11 cellular contexts compared by ENCODE assay signal in genomic region chrX:13123247-13123856, GRCh38.
A peak's percentile ranks its signal among the peaks of the same experiment; 100 is the strongest.
DNase-seq lines count a peak whose midpoint lies in the region; ATAC-seq and TF ChIP-seq lines count a peak whose summit lies in the region.
"Had no signal": no experiment of that assay in that cellular context is flagged by ENCODE, and none has a peak within 500 bp of the region (broad histone marks: within the 10 kb centered on the region; RNA-seq: fewer than 3 reads in every experiment).

No MANE protein-coding gene starts in this region.

- peak; percentile 17 for ATAC-seq in HG03066 (IDR thresholded peaks at IDR 0.05; ENCODE audit: low read depth, unreplicated experiment)
- ATAC-seq in naive thymus-derived CD4-positive, alpha-beta T cell = no peak
- no peak for ATAC-seq in aorta (ENCODE audit: low FRiP score)

- peak overlapping the region; percentile 30 for H3K9ac ChIP-seq in adipocyte (ENCODE audit: low read length)

- peak overlapping the region; percentile 53; the same call in 1 of the 2 replicates for H3K4me3 ChIP-seq in ACC112 (ENCODE audit: low read depth, low read length)
- H3K4me3 ChIP-seq in adipocyte (ENCODE audit: low read length) = no peak overlapping the region
- H3K4me3 ChIP-seq in naive thymus-derived CD4-positive, alpha-beta T cell (ENCODE audit: low read length) = peak overlapping the region; percentile 29
- no peak overlapping the region for H3K4me3 ChIP-seq in aorta (ENCODE audit: low read length in 2 of 2)

- POLR2A ChIA-PET in naive thymus-derived CD4-positive, alpha-beta T cell (lab: Charles Lee) = interaction anchor here (0.8 to 1.6 kb wide), 10 partner anchors 8 to 364 kb away, joined by 3 to 6 read pairs (median 3); no protein-coding TSS in a partner anchor

- H3K79me2 ChIP-seq in ACC112 (ENCODE audit: control insufficient read depth, insufficient read depth, low read length, unreplicated experiment) = no peaks in the 10 kb centered on the region

- H3K27me3 Mint-ChIP-seq in naive thymus-derived CD4-positive, alpha-beta T cell = no peaks in the 10 kb centered on the region

- H3K4me1 ChIP-seq in ACC112 (ENCODE audit: control insufficient read depth, insufficient read depth, low read length, unreplicated experiment) (peaks cover 89% of the 10 kb centered on the region), adipocyte (ENCODE audit: control insufficient read depth, insufficient read depth, low read length) (peaks cover 71% of the 10 kb centered on the region), aorta (ENCODE audit: control insufficient read depth in 1 of 2, insufficient read depth in 2 of 2, low read length in 2 of 2) (peaks cover 0 to 3% of the 10 kb centered on the region in 2 donors)
- peaks cover 19 to 25% of the 10 kb centered on the region in 2 donors for H3K4me1 ChIP-seq in naive thymus-derived CD4-positive, alpha-beta T cell (ENCODE audit: control insufficient read depth in 2 of 2, insufficient read depth in 2 of 2, low read length in 2 of 2)

- peak overlapping the region; percentile 39 to 76 (median 68) for H3K4me3 Mint-ChIP-seq in naive thymus-derived CD4-positive, alpha-beta T cell

- intact Hi-C loops in naive thymus-derived CD4-positive, alpha-beta T cell (cut with micrococcal nuclease) = loop anchor here (2.0 to 10.0 kb wide), 2 partner anchors 27 to 131 kb away; no protein-coding TSS in a partner anchor
- intact Hi-C loops in aorta (cut with DNase I) = loop anchor here in 1 of 2 donors (10.0 kb wide), 1 partner anchor 361 kb away; no protein-coding TSS in a partner anchor

- no peak for DNase-seq in adipocyte (ENCODE audit: low read depth)
- DNase-seq in naive thymus-derived CD4-positive, alpha-beta T cell = no peak
- DNase-seq in mesenteric fat pad (ENCODE audit: low spot score) = no peak
- DNase-seq in DMS 273 treated with DMSO at 0.1 percent for 48 hours (lab: John Stamatoyannopoulos, UW) = no peak
- no peak for DNase-seq in GM13977 (ENCODE audit: low spot score)
- DNase-seq in aorta = no peak
- DNase-seq: activated gamma-delta T cell treated with Interleukin-2 at 50 U/mL for 16 hours; effector CD4-positive, alpha-beta T cell; NCI-H1105 treated with DMSO at 0.1 percent for 48 hours had no signal

- peak overlapping the region; percentile 84 to 95 (median 91) for H3K27ac Mint-ChIP-seq in naive thymus-derived CD4-positive, alpha-beta T cell

- H3K36me3 Mint-ChIP-seq in naive thymus-derived CD4-positive, alpha-beta T cell = peaks cover 0 to 15% (median 0%) of the 10 kb centered on the region in 5 donors

- H3K9me3 Mint-ChIP-seq in naive thymus-derived CD4-positive, alpha-beta T cell = peaks cover 0 to 11% (median 0%) of the 10 kb centered on the region in 11 donors

- CTCF ChIA-PET in naive thymus-derived CD4-positive, alpha-beta T cell (lab: Charles Lee) = interaction anchor here (1.0 kb wide), 1 partner anchor 174 kb away, joined by 3 read pairs; no protein-coding TSS in a partner anchor

- H3K27ac ChIP-seq in ACC112 (ENCODE audit: low read depth, low read length) (peak overlapping the region; percentile 97), aorta (ENCODE audit: low read depth in 1 of 2, low read length in 2 of 2) (peak overlapping the region in 1 of 2 donors; percentile 75)
- peak overlapping the region; percentile 52 for H3K27ac ChIP-seq in naive thymus-derived CD4-positive, alpha-beta T cell (ENCODE audit: low read depth, low read length)

- H2AFZ ChIP-seq in ACC112 (ENCODE audit: low read length, unreplicated experiment) = peak overlapping the region; percentile 81

- in situ Hi-C loops in GM13977 (cut with MboI; ENCODE audit: low pct_unique_long_range_greater_than_20kb, low sequenced_read_pairs, unreplicated experiment) = no loop called here

- H3K4me1 Mint-ChIP-seq in naive thymus-derived CD4-positive, alpha-beta T cell = peaks cover 5 to 63% (median 46%) of the 10 kb centered on the region in 7 donors

- H3K9me3 ChIP-seq in adipocyte (ENCODE audit: control insufficient read depth, low read length) (no peaks in the 10 kb centered on the region), aorta (ENCODE audit: control insufficient read depth, low read length) (no peaks in the 10 kb centered on the region)
- H3K9me3 ChIP-seq in naive thymus-derived CD4-positive, alpha-beta T cell (ENCODE audit: control insufficient read depth in 2 of 3, low read length in 3 of 3) = no peaks in the 10 kb centered on the region

- no peaks in the 10 kb centered on the region for H3K27me3 ChIP-seq in ACC112 (ENCODE audit: insufficient read depth, low read length)
- no peaks in the 10 kb centered on the region for H3K27me3 ChIP-seq in adipocyte (replicated peaks; ENCODE audit: control insufficient read depth, insufficient read depth, low read length)
- no peaks in the 10 kb centered on the region for H3K27me3 ChIP-seq in naive thymus-derived CD4-positive, alpha-beta T cell (ENCODE audit: control insufficient read depth in 2 of 2, insufficient read depth in 2 of 2, low read length in 2 of 2)
- H3K27me3 ChIP-seq in aorta (ENCODE audit: control insufficient read depth in 1 of 2, insufficient read depth in 2 of 2, low read length in 1 of 2) = no peaks in the 10 kb centered on the region

- no peak for TF ChIP-seq CTCF in GM13977 (IDR thresholded peaks at IDR 0.05; ENCODE audit: extremely low read depth, insufficient read depth, missing control alignments)

- H3K36me3 ChIP-seq in ACC112 (ENCODE audit: insufficient read depth, low read length) (no peaks in the 10 kb centered on the region), adipocyte (ENCODE audit: control insufficient read depth, insufficient read depth, low read length, severe bottlenecking) (no peaks in the 10 kb centered on the region), aorta (ENCODE audit: control insufficient read depth in 1 of 2, insufficient read depth in 2 of 2, low read length in 1 of 2) (no peaks in the 10 kb centered on the region)
- no peaks in the 10 kb centered on the region for H3K36me3 ChIP-seq in naive thymus-derived CD4-positive, alpha-beta T cell (ENCODE audit: control insufficient read depth in 2 of 3, insufficient read depth in 3 of 3, low read length in 3 of 3)

- WGBS in aorta, 2 donors = 32 to 51% methylated on average over 5 of the region's 5 CpGs

Comparison
In these comparisons a context has a peak if more than half of its experiments do, and no peak if none do; other contexts are left out.
1. H3K4me3 ChIP-seq: peak in ACC112 (single experiment) and naive thymus-derived CD4-positive, alpha-beta T cell (single experiment); none in adipocyte (single experiment) and aorta (0 of 2).